In the genomic region with DNA sequence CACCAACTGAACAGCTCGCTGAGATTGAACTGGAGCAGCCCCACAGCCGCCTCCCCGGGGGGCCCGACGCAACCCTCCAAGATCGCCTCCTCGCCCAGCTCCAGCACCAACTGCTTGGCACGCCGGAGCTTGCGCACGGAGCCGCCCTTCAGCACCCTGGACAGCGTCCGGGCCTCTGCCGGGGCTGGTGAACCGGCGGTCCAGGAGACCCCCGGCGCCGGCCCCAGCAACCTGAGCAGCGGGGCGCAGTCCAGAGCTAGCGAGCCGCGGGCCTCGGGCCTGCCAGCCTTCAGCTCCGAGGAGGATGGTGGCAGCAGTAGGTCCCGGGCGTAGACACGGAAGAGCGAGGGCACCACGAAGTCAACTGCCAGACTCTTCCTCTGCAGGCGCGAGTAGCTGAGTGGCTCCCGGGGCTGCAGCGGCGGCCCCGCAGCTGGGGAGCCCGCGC, we compare ENCODE assay signal across 8 cellular contexts. TPM values are rescaled to one million over a fixed set of nuclear protein-coding genes. Genes with fewer than 3 reads are reported as not detected.
A peak's percentile ranks its signal among the peaks of the same experiment; 100 is the strongest.
DNase-seq lines count a peak whose midpoint lies in the region; ATAC-seq and TF ChIP-seq lines count a peak whose summit lies in the region.

No MANE protein-coding gene starts in this region.

- H3K27ac Mint-ChIP-seq in activated naive CD4-positive, alpha-beta T cell treated with anti-CD3 and anti-CD28 coated beads for 36 hours, result no peak overlapping the region

- H3K36me3 ChIP-seq in left ventricle myocardium inferior (no peaks in the 10 kb centered on the region), rectal smooth muscle tissue (ENCODE audit: control insufficient read depth, insufficient read depth, low read length) (no peaks in the 10 kb centered on the region)

- TF ChIP-seq CTCF in left ventricle myocardium inferior (IDR thresholded peaks at IDR 0.05; ENCODE audit: borderline replicate concordance), result no peak

- DNase-seq in CD1c-positive myeloid dendritic cell (ENCODE audit: extremely low spot score), result peak; percentile 33
- DNase-seq in LHCN-M2 (ENCODE audit: low read depth), result peak; percentile 17
- peak; percentile 65 for DNase-seq in activated naive CD4-positive, alpha-beta T cell treated with anti-CD3 and anti-CD28 coated beads for 36 hours
- peak; percentile 48 for DNase-seq in left ventricle myocardium inferior
- no peak for DNase-seq in G401 (ENCODE audit: low spot score)
- DNase-seq in SW480 (ENCODE audit: low spot score), result no peak

- H3K27ac ChIP-seq in left ventricle myocardium inferior (replicated peaks) (no peak overlapping the region), rectal smooth muscle tissue (ENCODE audit: low read depth, low read length) (no peak overlapping the region)

- peak overlapping the region; percentile 65 for H3K4me3 ChIP-seq in left ventricle myocardium inferior
- H3K4me3 ChIP-seq in rectal smooth muscle tissue (ENCODE audit: low read length), result peak overlapping the region; percentile 55

- no peaks in the 10 kb centered on the region for H3K9me3 ChIP-seq in left ventricle myocardium inferior (replicated peaks)

- no peak overlapping the region for H3K9ac ChIP-seq in rectal smooth muscle tissue (ENCODE audit: low read length)

- intact Hi-C loops in activated naive CD4-positive, alpha-beta T cell treated with anti-CD3 and anti-CD28 coated beads for 36 hours (cut with micrococcal nuclease), result no loop called here
- intact Hi-C loops in left ventricle myocardium inferior (cut with micrococcal nuclease), result no loop called here

- peaks cover 66% of the 10 kb centered on the region for H3K27me3 Mint-ChIP-seq in activated naive CD4-positive, alpha-beta T cell treated with anti-CD3 and anti-CD28 coated beads for 36 hours (ENCODE audit: low read depth)

- H3K9me3 Mint-ChIP-seq in activated naive CD4-positive, alpha-beta T cell treated with anti-CD3 and anti-CD28 coated beads for 36 hours, result no peaks in the 10 kb centered on the region

- no peak overlapping the region for H3K4me3 Mint-ChIP-seq in activated naive CD4-positive, alpha-beta T cell treated with anti-CD3 and anti-CD28 coated beads for 36 hours

- H3K36me3 Mint-ChIP-seq in activated naive CD4-positive, alpha-beta T cell treated with anti-CD3 and anti-CD28 coated beads for 36 hours (ENCODE audit: low read depth), result no peaks in the 10 kb centered on the region

- H3K27me3 ChIP-seq in left ventricle myocardium inferior (ENCODE audit: low read depth) (peaks cover 98% of the 10 kb centered on the region), rectal smooth muscle tissue (ENCODE audit: control insufficient read depth, insufficient read depth, low read length) (peaks cover 20% of the 10 kb centered on the region)

- ATAC-seq in GM21717 (IDR thresholded peaks at IDR 0.05; ENCODE audit: unreplicated experiment), result no peak

- H3K4me1 ChIP-seq in left ventricle myocardium inferior, result peaks cover 33% of the 10 kb centered on the region
- peaks cover 7% of the 10 kb centered on the region for H3K4me1 ChIP-seq in rectal smooth muscle tissue (ENCODE audit: control insufficient read depth, insufficient read depth, low read length)

- H3K4me1 Mint-ChIP-seq in activated naive CD4-positive, alpha-beta T cell treated with anti-CD3 and anti-CD28 coated beads for 36 hours (ENCODE audit: low read depth), result peaks cover 13% of the 10 kb centered on the region

- in situ Hi-C loops in G401 (cut with HindIII; ENCODE audit: low sequenced_read_pairs), result no loop called here

- CTCF ChIA-PET in activated naive CD4-positive, alpha-beta T cell treated with anti-CD3 and anti-CD28 coated beads for 36 hours (lab: Charles Lee), result interaction anchor here (0.6 to 2.6 kb wide), 2 partner anchors 151 to 624 kb away, joined by 3 to 9 read pairs; no protein-coding TSS in a partner anchor

RNA-seq across cellular contexts. Expression of a gene that starts 1.2 kb away (rescaled TPM):
- total RNA-seq in LHCN-M2 (2014; rRNA removed) (0.06 TPM in 1 of 2 replicates, not detected in the other), left ventricle myocardium inferior (0.14 TPM)
- 0.01 TPM for polyA plus RNA-seq in LHCN-M2 (2012)
- total RNA-seq in activated naive CD4-positive, alpha-beta T cell treated with anti-CD3 and anti-CD28 coated beads for 36 hours, result not detected
- total RNA-seq in G401 (2014; rRNA removed; shearing (Covaris generic)), result not detected in 2 replicates

Comparison
In these comparisons a context has a peak if more than half of its experiments do, and no peak if none do; other contexts are left out.
1. DNase-seq: peak in CD1c-positive myeloid dendritic cell (single experiment), LHCN-M2 (single experiment), activated naive CD4-positive, alpha-beta T cell treated with anti-CD3 and anti-CD28 coated beads for 36 hours (single experiment) and left ventricle myocardium inferior (single experiment); none in G401 (single experiment) and SW480 (single experiment).